ENCODE assay signal across 1 cellular context in genomic region chr9:20280330-20280729, GRCh38.
TF ChIP-seq lines count a peak whose summit lies in the region.

No MANE protein-coding gene starts in this region.

TF ChIP-seq in GM23338, 12 proteins besides CTCF, POLR2A, EP300 and RAD21 (continued from another document):
- no peak for TF ChIP-seq ZNF462 (CRISPR knock-in tag; IDR thresholded peaks at IDR 0.05)
- TF ChIP-seq EZH2 (IDR thresholded peaks at IDR 0.05; ENCODE audit: low read depth, unreplicated experiment), result no peak
- TF ChIP-seq ZNF114 (CRISPR knock-in tag; IDR thresholded peaks at IDR 0.05), result no peak
